8 cellular contexts compared by ENCODE assay signal in the genomic region with DNA sequence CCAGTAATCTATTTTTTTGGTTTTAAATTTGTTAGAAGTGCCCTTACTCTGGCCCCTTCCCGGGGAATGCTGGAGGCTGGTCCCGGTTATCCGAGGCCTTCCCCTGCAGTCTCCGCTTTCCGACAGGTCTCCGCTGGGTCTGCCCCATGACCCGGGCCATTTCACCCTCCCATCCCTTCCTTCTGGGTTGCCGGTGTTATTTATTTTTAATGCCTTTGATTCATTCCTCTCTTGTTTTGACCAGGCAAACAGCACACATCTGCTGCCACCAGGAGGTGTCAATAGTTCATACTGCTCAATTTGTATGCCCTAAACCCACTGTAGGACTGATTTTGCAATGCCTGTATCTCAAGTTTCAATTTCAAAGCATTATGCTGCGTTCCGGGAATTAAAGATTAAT.
DNase-seq lines count a peak whose midpoint lies in the region; ATAC-seq and TF ChIP-seq lines count a peak whose summit lies in the region.

No MANE protein-coding gene starts in this region.

- no peaks in the 10 kb centered on the region for H3K36me3 Mint-ChIP-seq in neural crest cell (ENCODE audit: low read depth)
- H3K36me3 Mint-ChIP-seq in activated CD8-positive, alpha-beta memory T cell treated with anti-CD3 and anti-CD28 coated beads, Interleukin-2, amount 10 ng/mL, durations not matched to agents 7 days and 5 days: no peaks in the 10 kb centered on the region

- H3K27ac Mint-ChIP-seq in neural crest cell (ENCODE audit: unreplicated experiment): no peak overlapping the region
- H3K27ac Mint-ChIP-seq in activated CD8-positive, alpha-beta memory T cell treated with anti-CD3 and anti-CD28 coated beads, Interleukin-2, amount 10 ng/mL, durations not matched to agents 7 days and 5 days: no peak overlapping the region

- H2AFZ ChIP-seq in MM.1S (ENCODE audit: low read length): no peak overlapping the region

- DNase-seq in EL (peak; percentile 2), MM.1S (peak; percentile 40), cardiac fibroblast (ENCODE audit: low read depth in 2 of 2) (peak; percentile 17 to 27), neural crest cell (ENCODE audit: low read depth, low spot score) (no peak), ureter (ENCODE audit: low spot score) (no peak), mesenteric fat pad (ENCODE audit: low spot score) (no peak)
- DNase-seq in activated CD8-positive, alpha-beta memory T cell treated with anti-CD3 and anti-CD28 coated beads, Interleukin-2, amount 10 ng/mL, durations not matched to agents 7 days and 5 days: no peak
- no peak for DNase-seq in stimulated activated naive CD8-positive, alpha-beta T cell treated with anti-CD3 and anti-CD28 coated beads, Interleukin-15, Interleukin-2, amounts not matched to agents 100 U/mL and 50 U/mL, for 24 hours

- no peak overlapping the region for H3K4me2 ChIP-seq in MM.1S (ENCODE audit: low read depth, low read length)

- no peaks in the 10 kb centered on the region for H3K79me2 ChIP-seq in MM.1S (ENCODE audit: low read length)

- no peaks in the 10 kb centered on the region for H3K4me1 ChIP-seq in MM.1S (ENCODE audit: low read length)

- H3K27ac ChIP-seq in MM.1S (ENCODE audit: low read length): no peak overlapping the region

- H3K4me3 ChIP-seq in MM.1S (ENCODE audit: low read length) (no peak overlapping the region), cardiac fibroblast (replicated peaks in 1 of 2; ENCODE audit: low read depth in 2 of 2, low read length in 2 of 2) (no peak overlapping the region)

- H3K4me3 Mint-ChIP-seq in neural crest cell: no peak overlapping the region
- H3K4me3 Mint-ChIP-seq in activated CD8-positive, alpha-beta memory T cell treated with anti-CD3 and anti-CD28 coated beads, Interleukin-2, amount 10 ng/mL, durations not matched to agents 7 days and 5 days: no peak overlapping the region

- H3K36me3 ChIP-seq in MM.1S (replicated peaks; ENCODE audit: insufficient read depth, low read length): no peaks in the 10 kb centered on the region

- peaks cover 3% of the 10 kb centered on the region for H3K9me3 Mint-ChIP-seq in neural crest cell
- H3K9me3 Mint-ChIP-seq in activated CD8-positive, alpha-beta memory T cell treated with anti-CD3 and anti-CD28 coated beads, Interleukin-2, amount 10 ng/mL, durations not matched to agents 7 days and 5 days (ENCODE audit: low read depth): peaks cover 2% of the 10 kb centered on the region

- H3K9me2 ChIP-seq in MM.1S (replicated peaks; ENCODE audit: insufficient read depth, low read length): no peaks in the 10 kb centered on the region

- no peaks in the 10 kb centered on the region for H3F3A ChIP-seq in MM.1S (ENCODE audit: insufficient read depth, low read length)

- no peaks in the 10 kb centered on the region for H3K27me3 Mint-ChIP-seq in neural crest cell (ENCODE audit: low read depth)
- H3K27me3 Mint-ChIP-seq in activated CD8-positive, alpha-beta memory T cell treated with anti-CD3 and anti-CD28 coated beads, Interleukin-2, amount 10 ng/mL, durations not matched to agents 7 days and 5 days: no peaks in the 10 kb centered on the region

- ATAC-seq in activated CD8-positive, alpha-beta memory T cell treated with anti-CD3 and anti-CD28 coated beads, Interleukin-2, amount 10 ng/mL, durations not matched to agents 7 days and 5 days: no peak
- ATAC-seq in stimulated activated naive CD8-positive, alpha-beta T cell treated with anti-CD3 and anti-CD28 coated beads, Interleukin-15, Interleukin-2, amounts not matched to agents 100 U/mL and 50 U/mL, for 24 hours: no peak

- no peak overlapping the region for H3K9ac ChIP-seq in MM.1S (ENCODE audit: low read length)

- H4K20me1 ChIP-seq in MM.1S (ENCODE audit: insufficient read depth, low read length): no peaks in the 10 kb centered on the region

- peak; percentile 44 for TF ChIP-seq CTCF in MM.1S (IDR thresholded peaks at IDR 0.05; ENCODE audit: low read length)
- TF ChIP-seq CTCF in cardiac fibroblast (IDR thresholded peaks at IDR 0.05; ENCODE audit: low read depth, low read length): peak; percentile 26
- peak; percentile 55 for TF ChIP-seq CTCF in neural crest cell (conservative IDR thresholded peaks at IDR 0.05)

- H3K4me1 Mint-ChIP-seq in neural crest cell: peaks cover 5% of the 10 kb centered on the region
- no peaks in the 10 kb centered on the region for H3K4me1 Mint-ChIP-seq in activated CD8-positive, alpha-beta memory T cell treated with anti-CD3 and anti-CD28 coated beads, Interleukin-2, amount 10 ng/mL, durations not matched to agents 7 days and 5 days

- no peaks in the 10 kb centered on the region for H3K9me3 ChIP-seq in MM.1S (replicated peaks; ENCODE audit: insufficient read depth, low read length)

- CTCF ChIA-PET in activated CD8-positive, alpha-beta memory T cell treated with anti-CD3 and anti-CD28 coated beads, Interleukin-2, amount 10 ng/mL, durations not matched to agents 7 days and 5 days (lab: Charles Lee): no interaction called here

- no peaks in the 10 kb centered on the region for H3K27me3 ChIP-seq in MM.1S (replicated peaks; ENCODE audit: insufficient read depth, low read length)

Comparison
In these comparisons a context has a peak if more than half of its experiments do, and no peak if none do; other contexts are left out.
1. DNase-seq: peak in EL (single experiment), MM.1S (single experiment) and cardiac fibroblast (2 of 2); none in neural crest cell (single experiment), activated CD8-positive, alpha-beta memory T cell treated with anti-CD3 and anti-CD28 coated beads, Interleukin-2, amount 10 ng/mL, durations not matched to agents 7 days and 5 days (single experiment), ureter (single experiment), mesenteric fat pad (single experiment) and stimulated activated naive CD8-positive, alpha-beta T cell treated with anti-CD3 and anti-CD28 coated beads, Interleukin-15, Interleukin-2, amounts not matched to agents 100 U/mL and 50 U/mL, for 24 hours (single experiment).
2. Peak in every context shown above with its lines, with median percentiles within 50 percentile points of each other: CTCF ChIP-seq.